ENCODE assay signal across 8 cellular contexts in genomic region chr11:19714387-19715363, GRCh38. TPM values are rescaled to one million over a fixed set of nuclear protein-coding genes. Genes with fewer than 3 reads are reported as not detected.
A peak's percentile ranks its signal among the peaks of the same experiment; 100 is the strongest.
DNase-seq lines count a peak whose midpoint lies in the region; ATAC-seq and TF ChIP-seq lines count a peak whose summit lies in the region.

No MANE protein-coding gene starts in this region.

- ATAC-seq in natural killer cell (no peak), GM21723 (IDR thresholded peaks at IDR 0.05; ENCODE audit: unreplicated experiment) (no peak)

- H3K4me3 Mint-ChIP-seq in natural killer cell: peak overlapping the region; percentile 97

- TF ChIP-seq EP300 in esophagus muscularis mucosa (IDR thresholded peaks at IDR 0.05): no peak

- peak; percentile 52 for DNase-seq in H4 (ENCODE audit: low spot score)
- DNase-seq in SK-N-DZ (ENCODE audit: low spot score): peak; percentile 83
- DNase-seq in esophagus muscularis mucosa (ENCODE audit: extremely low spot score): no peak
- no peak for DNase-seq in natural killer cell
- DNase-seq in NCI-H2029 treated with DMSO at 0.1 percent for 48 hours (lab: John Stamatoyannopoulos, UW): no peak
- no peak for DNase-seq in AG08395 (ENCODE audit: low spot score)
- no peak for DNase-seq in T1000 (lab: John Stamatoyannopoulos, UW)

- H3K9me3 Mint-ChIP-seq in natural killer cell: no peaks in the 10 kb centered on the region

- no peaks in the 10 kb centered on the region for H3K36me3 ChIP-seq in esophagus muscularis mucosa

- H3K4me1 Mint-ChIP-seq in natural killer cell: peaks cover 25 to 29% of the 10 kb centered on the region in 2 donors

- peak overlapping the region; percentile 76 to 88 (median 79) for H3K4me3 ChIP-seq in esophagus muscularis mucosa

- peak overlapping the region; percentile 92 to 97 (median 96) for H3K27ac ChIP-seq in esophagus muscularis mucosa (replicated peaks in 1 of 4)

- TF ChIP-seq CTCF in esophagus muscularis mucosa (IDR thresholded peaks at IDR 0.05) (no peak), natural killer cell (IDR thresholded peaks at IDR 0.05) (no peak)

- WGBS in esophagus muscularis mucosa: 18% methylated on average over 6 of the region's 25 CpGs

- peaks cover 54 to 90% (median 80%) of the 10 kb centered on the region in 4 donors for H3K4me1 ChIP-seq in esophagus muscularis mucosa

- no peaks in the 10 kb centered on the region for H3K9me3 ChIP-seq in esophagus muscularis mucosa

- TF ChIP-seq POLR2A in esophagus muscularis mucosa (IDR thresholded peaks at IDR 0.05; ENCODE audit: low read depth): no peak

- no peaks in the 10 kb centered on the region for H3K36me3 Mint-ChIP-seq in natural killer cell

- H3K27me3 Mint-ChIP-seq in natural killer cell (ENCODE audit: low read depth in 2 of 2): peaks cover 23 to 37% of the 10 kb centered on the region in 2 donors

- intact Hi-C loops in esophagus muscularis mucosa (cut with DNase I): loop anchor here (5.0 kb wide), 1 partner anchor 37 kb away; no protein-coding TSS in a partner anchor
- intact Hi-C loops in natural killer cell (cut with micrococcal nuclease): no loop called here

- H3K27ac Mint-ChIP-seq in natural killer cell: no peak overlapping the region

- no peaks in the 10 kb centered on the region for H3K27me3 ChIP-seq in esophagus muscularis mucosa

RNA-seq across cellular contexts. Expression of gene NAV2, which starts 2.0 kb away (rescaled TPM):
- 0.76 and 1.8 TPM in 2 replicates for total RNA-seq in H4 (2014; rRNA removed; shearing (Covaris generic))
- 2.7 and 2.8 TPM in 2 replicates for polyA plus RNA-seq in SK-N-DZ (2014; cell fraction: cytosol; rRNA removed)
- 2.4 and 7.6 TPM in 2 replicates for polyA plus RNA-seq in SK-N-DZ (2014; cell fraction: nucleus; rRNA removed)
- 10 to 100 TPM; 21.9 to 57.0 (median 37.5) TPM for total RNA-seq in esophagus muscularis mucosa
- total RNA-seq in natural killer cell: 1 to 10 TPM in 1 of 3 donors, under 1 TPM in 2; 0.14 to 1.6 (median 0.43) TPM

Comparison
In these comparisons a context has a peak if more than half of its experiments do, and no peak if none do; other contexts are left out.
1. DNase-seq: peak in H4 (single experiment) and SK-N-DZ (single experiment); none in esophagus muscularis mucosa (single experiment), natural killer cell (single experiment), NCI-H2029 treated with DMSO at 0.1 percent for 48 hours (single experiment), AG08395 (single experiment) and T1000 (single experiment).